9 cellular contexts compared by ENCODE assay signal in the genomic region with DNA sequence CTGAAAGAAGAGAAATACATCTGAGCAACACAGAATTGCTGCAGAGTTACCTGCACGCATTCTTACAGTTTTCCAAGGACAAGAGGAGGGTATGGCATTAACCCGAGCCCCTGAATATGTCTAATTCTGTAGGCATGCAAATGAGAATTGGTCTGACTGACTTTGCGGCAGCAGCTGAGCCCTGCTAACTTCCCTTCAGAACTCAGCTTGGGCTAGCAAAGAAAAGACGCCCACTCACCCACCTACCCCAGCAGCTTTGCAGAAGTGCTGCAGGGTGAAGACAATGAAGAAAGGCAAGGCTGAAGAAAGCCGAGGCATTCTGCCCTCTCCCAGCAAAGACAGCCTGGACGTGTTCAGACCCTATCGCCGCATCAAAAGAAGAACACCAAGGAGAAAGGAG.
DNase-seq lines count a peak whose midpoint lies in the region; ATAC-seq and TF ChIP-seq lines count a peak whose summit lies in the region.
"Had no signal": no experiment of that assay in that cellular context is flagged by ENCODE, and none has a peak within 500 bp of the region (broad histone marks: within the 10 kb centered on the region; RNA-seq: fewer than 3 reads in every experiment).

No MANE protein-coding gene starts in this region.

- no CpG with 5 or more reads among the region's 8 CpGs for WGBS in neuronal stem cell (ENCODE audit: extremely low coverage in 2 of 2, insufficient read length in 2 of 2, insufficient replicate concordance in 1 of 2), 2 donors

- peak; percentile 67 for ATAC-seq in GM18907 (IDR thresholded peaks at IDR 0.05; ENCODE audit: unreplicated experiment)
- ATAC-seq in HG02623 (IDR thresholded peaks at IDR 0.05; ENCODE audit: unreplicated experiment): peak; percentile 82
- ATAC-seq: SK-N-SH treated with all-trans-retinoic acid at 6 μM for 48 hours had no signal

- H2BK15ac ChIP-seq in neuronal stem cell (ENCODE audit: low read length): no peak overlapping the region

- no peak for TF ChIP-seq CTCF in type B pancreatic cell (conservative IDR thresholded peaks at IDR 0.05)

- H3K4me3 Mint-ChIP-seq in type B pancreatic cell: no peak overlapping the region
- H3K4me3 Mint-ChIP-seq: stimulated activated naive CD8-positive, alpha-beta T cell treated with anti-CD3 and anti-CD28 coated beads, Interleukin-15, Interleukin-2, amounts not matched to agents 100 ng/mL and 50 ng/mL, for 24 hours had no signal

- no peak overlapping the region for H3K23ac ChIP-seq in neuronal stem cell (ENCODE audit: low read depth, low read length, poor library complexity)

- no peak overlapping the region for H2BK12ac ChIP-seq in neuronal stem cell (ENCODE audit: low read length)

- no peak overlapping the region for H3K4me2 ChIP-seq in neuronal stem cell (ENCODE audit: insufficient read depth, low read length, poor library complexity, severe bottlenecking)

- no peak overlapping the region for H4K8ac ChIP-seq in neuronal stem cell (ENCODE audit: low read depth, low read length)

- H2AFZ ChIP-seq in neuronal stem cell (ENCODE audit: low read length): peak overlapping the region; percentile 58

- H3K4ac ChIP-seq in neuronal stem cell (ENCODE audit: low read length): no peak overlapping the region

- DNase-seq in Kasumi-1 (lab: John Stamatoyannopoulos, UW) (peak; percentile 49 to 67), neuronal stem cell (ENCODE audit: low spot score) (peak; percentile 39), erythroblast (lab: John Stamatoyannopoulos, UW) (no peak), NCI-H510A (lab: John Stamatoyannopoulos, UW) (no peak), type B pancreatic cell (ENCODE audit: extremely low spot score, unreplicated experiment) (no peak)

- H3K4me1 ChIP-seq in neuronal stem cell (ENCODE audit: control insufficient read depth in 2 of 2, insufficient read depth in 1 of 2, low read depth in 1 of 2, low read length in 2 of 2): peaks cover 7 to 12% of the 10 kb centered on the region in 2 donors

- H3K27ac Mint-ChIP-seq in type B pancreatic cell: no peak overlapping the region
- H3K27ac Mint-ChIP-seq: stimulated activated naive CD8-positive, alpha-beta T cell treated with anti-CD3 and anti-CD28 coated beads, Interleukin-15, Interleukin-2, amounts not matched to agents 100 ng/mL and 50 ng/mL, for 24 hours had no signal

- H2BK5ac ChIP-seq in neuronal stem cell (ENCODE audit: low read length): no peak overlapping the region

- no peaks in the 10 kb centered on the region for H3K79me1 ChIP-seq in neuronal stem cell (ENCODE audit: low read depth, low read length)

- H3K18ac ChIP-seq in neuronal stem cell (ENCODE audit: low read length): no peak overlapping the region

- H2AK5ac ChIP-seq in neuronal stem cell (ENCODE audit: low read depth, low read length): no peak overlapping the region

- no peak overlapping the region for H3K14ac ChIP-seq in neuronal stem cell (ENCODE audit: low read length)

- H3K27ac ChIP-seq in neuronal stem cell (replicated peaks; ENCODE audit: low read length): peak overlapping the region; percentile 5

- TF ChIP-seq POLR2A in erythroblast (IDR thresholded peaks at IDR 0.05; ENCODE audit: low read length): no peak

- peak overlapping the region in 1 of 2 donors; percentile 16 for H3K4me3 ChIP-seq in neuronal stem cell (ENCODE audit: low read length in 2 of 2)

- H2BK120ac ChIP-seq in neuronal stem cell (ENCODE audit: low read depth, low read length): no peak overlapping the region

- H4K91ac ChIP-seq in neuronal stem cell (ENCODE audit: low read depth, low read length, poor library complexity): no peak overlapping the region

- no peaks in the 10 kb centered on the region for H3K9me3 ChIP-seq in neuronal stem cell (replicated peaks in 1 of 2; ENCODE audit: control insufficient read depth in 2 of 2, insufficient read depth in 1 of 2, low read depth in 1 of 2, low read length in 2 of 2)

- peaks cover 20% of the 10 kb centered on the region for H3K4me1 Mint-ChIP-seq in type B pancreatic cell (ENCODE audit: unreplicated experiment)

- no peaks in the 10 kb centered on the region for H3K36me3 Mint-ChIP-seq in type B pancreatic cell

- H3K27me3 ChIP-seq in neuronal stem cell (ENCODE audit: control insufficient read depth in 3 of 3, insufficient read depth in 3 of 3, low read depth in 1 of 3, low read length in 3 of 3): no peaks in the 10 kb centered on the region

- H3K27me3 Mint-ChIP-seq in type B pancreatic cell: no peaks in the 10 kb centered on the region
- H3K27me3 Mint-ChIP-seq: stimulated activated naive CD8-positive, alpha-beta T cell treated with anti-CD3 and anti-CD28 coated beads, Interleukin-15, Interleukin-2, amounts not matched to agents 100 ng/mL and 50 ng/mL, for 24 hours had no signal

- H3K36me3 ChIP-seq in neuronal stem cell (replicated peaks in 1 of 2; ENCODE audit: control insufficient read depth in 2 of 2, insufficient read depth in 2 of 2, low read length in 2 of 2): no peaks in the 10 kb centered on the region

- H3K9ac ChIP-seq in neuronal stem cell (ENCODE audit: low read depth, low read length, poor library complexity): no peak overlapping the region

- H3K9me3 Mint-ChIP-seq in type B pancreatic cell: no peaks in the 10 kb centered on the region

Comparison
In these comparisons a context has a peak if more than half of its experiments do, and no peak if none do; other contexts are left out.
1. DNase-seq: peak in Kasumi-1 (2 of 2) and neuronal stem cell (single experiment); none in erythroblast (0 of 2), NCI-H510A (single experiment) and type B pancreatic cell (single experiment).